ENCODE assay signal across 8 cellular contexts in the genomic region with DNA sequence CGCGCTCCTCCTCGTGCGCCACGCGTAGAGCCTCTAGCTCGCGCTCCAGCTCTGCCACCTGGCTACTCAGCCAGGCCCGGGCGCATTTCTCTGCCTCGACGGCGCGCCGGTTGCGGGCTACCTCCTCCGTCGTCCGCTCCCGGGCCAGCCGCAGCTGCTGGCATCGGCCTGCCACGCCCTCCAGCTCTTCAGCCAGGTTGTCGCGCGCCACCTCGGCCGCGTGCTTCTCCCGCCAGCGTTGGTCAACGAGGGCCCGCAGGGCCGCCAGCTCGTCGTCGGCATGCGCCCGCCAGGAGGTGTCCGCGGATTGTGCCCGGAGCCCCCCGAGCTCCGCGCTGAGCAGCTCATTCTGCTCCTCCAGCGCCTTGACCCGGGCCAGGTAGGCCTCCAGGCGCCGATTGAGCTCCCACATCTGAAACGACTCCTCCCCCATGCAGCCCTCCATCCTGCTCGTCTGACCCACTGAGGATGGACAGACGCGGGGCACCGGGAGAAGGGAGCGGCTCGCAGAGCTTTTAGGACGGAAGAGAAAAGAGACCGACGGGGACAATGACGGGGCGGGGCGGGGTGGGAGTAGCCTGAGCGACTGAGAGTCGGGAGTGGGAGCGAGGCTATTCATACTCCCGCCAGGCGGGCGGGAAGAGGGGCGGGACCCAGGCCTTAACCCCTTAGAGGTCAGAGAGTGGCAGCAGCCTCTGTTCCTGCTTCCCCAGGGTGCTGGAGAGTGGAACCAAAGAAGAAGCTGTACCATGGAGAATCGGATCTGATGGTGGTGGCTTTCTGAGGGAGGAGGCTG. TPM values are rescaled to one million over a fixed set of nuclear protein-coding genes. Genes with fewer than 3 reads are reported as not detected.
DNase-seq lines count a peak whose midpoint lies in the region; ATAC-seq and TF ChIP-seq lines count a peak whose summit lies in the region.

A gene with protein sequence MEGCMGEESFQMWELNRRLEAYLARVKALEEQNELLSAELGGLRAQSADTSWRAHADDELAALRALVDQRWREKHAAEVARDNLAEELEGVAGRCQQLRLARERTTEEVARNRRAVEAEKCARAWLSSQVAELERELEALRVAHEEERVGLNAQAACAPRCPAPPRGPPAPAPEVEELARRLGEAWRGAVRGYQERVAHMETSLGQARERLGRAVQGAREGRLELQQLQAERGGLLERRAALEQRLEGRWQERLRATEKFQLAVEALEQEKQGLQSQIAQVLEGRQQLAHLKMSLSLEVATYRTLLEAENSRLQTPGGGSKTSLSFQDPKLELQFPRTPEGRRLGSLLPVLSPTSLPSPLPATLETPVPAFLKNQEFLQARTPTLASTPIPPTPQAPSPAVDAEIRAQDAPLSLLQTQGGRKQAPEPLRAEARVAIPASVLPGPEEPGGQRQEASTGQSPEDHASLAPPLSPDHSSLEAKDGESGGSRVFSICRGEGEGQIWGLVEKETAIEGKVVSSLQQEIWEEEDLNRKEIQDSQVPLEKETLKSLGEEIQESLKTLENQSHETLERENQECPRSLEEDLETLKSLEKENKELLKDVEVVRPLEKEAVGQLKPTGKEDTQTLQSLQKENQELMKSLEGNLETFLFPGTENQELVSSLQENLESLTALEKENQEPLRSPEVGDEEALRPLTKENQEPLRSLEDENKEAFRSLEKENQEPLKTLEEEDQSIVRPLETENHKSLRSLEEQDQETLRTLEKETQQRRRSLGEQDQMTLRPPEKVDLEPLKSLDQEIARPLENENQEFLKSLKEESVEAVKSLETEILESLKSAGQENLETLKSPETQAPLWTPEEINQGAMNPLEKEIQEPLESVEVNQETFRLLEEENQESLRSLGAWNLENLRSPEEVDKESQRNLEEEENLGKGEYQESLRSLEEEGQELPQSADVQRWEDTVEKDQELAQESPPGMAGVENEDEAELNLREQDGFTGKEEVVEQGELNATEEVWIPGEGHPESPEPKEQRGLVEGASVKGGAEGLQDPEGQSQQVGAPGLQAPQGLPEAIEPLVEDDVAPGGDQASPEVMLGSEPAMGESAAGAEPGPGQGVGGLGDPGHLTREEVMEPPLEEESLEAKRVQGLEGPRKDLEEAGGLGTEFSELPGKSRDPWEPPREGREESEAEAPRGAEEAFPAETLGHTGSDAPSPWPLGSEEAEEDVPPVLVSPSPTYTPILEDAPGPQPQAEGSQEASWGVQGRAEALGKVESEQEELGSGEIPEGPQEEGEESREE (N-terminal part only) (minus strand): TSS at position 588 of the 796 bp plus-strand sequence. CDS start 143 bp downstream, at position 445.

- DNase-seq in natural killer cell treated with Interleukin-12 subunit alpha and Interleukin-12 subunit beta and Interleukin-15 and Interleukin-18, amount 100 ng/mL, for 72 hours (ENCODE audit: low spot score) = peak; percentile 44
- DNase-seq in natural killer cell = no peak
- DNase-seq in adipocyte (ENCODE audit: low read depth) = peak; percentile 78
- DNase-seq in right cardiac atrium = peak; percentile 87 to 94 (median 91)
- DNase-seq in pulmonary artery endothelial cell (ENCODE audit: low read depth, low spot score) = no peak
- no peak for DNase-seq in dedifferentiated amniotic fluid mesenchymal stem cell (ENCODE audit: extremely low spot score)
- DNase-seq in inferior parietal cortex (ENCODE audit: extremely low spot score) = no peak

- TF ChIP-seq CTCF in natural killer cell (IDR thresholded peaks at IDR 0.05) = no peak

- peak within 1 kb of the TSS in 1 of 2 donors; percentile 21 for H3K27ac Mint-ChIP-seq in natural killer cell treated with Interleukin-12 subunit alpha and Interleukin-12 subunit beta and Interleukin-15 and Interleukin-18, amount 100 ng/mL, for 72 hours
- H3K27ac Mint-ChIP-seq in natural killer cell = no peak within 1 kb of the TSS

- H3K9me3 Mint-ChIP-seq in natural killer cell treated with Interleukin-12 subunit alpha and Interleukin-12 subunit beta and Interleukin-15 and Interleukin-18, amount 100 ng/mL, for 72 hours = no peaks in the 10 kb centered on the region
- H3K9me3 Mint-ChIP-seq in natural killer cell = no peaks in the 10 kb centered on the region

- intact Hi-C loops in natural killer cell (cut with micrococcal nuclease) = loop anchor here (5.0 kb wide), 1 partner anchor 50 kb away; no protein-coding TSS in a partner anchor
- intact Hi-C loops in right cardiac atrium (cut with DNase I) = loop anchor here in 1 of 4 donors (2.0 kb wide), 1 partner anchor 16 kb away; no protein-coding TSS in a partner anchor

- peaks cover 55 to 67% of the 10 kb centered on the region in 2 donors for H3K27me3 Mint-ChIP-seq in natural killer cell treated with Interleukin-12 subunit alpha and Interleukin-12 subunit beta and Interleukin-15 and Interleukin-18, amount 100 ng/mL, for 72 hours
- peaks cover 52 to 56% of the 10 kb centered on the region in 2 donors for H3K27me3 Mint-ChIP-seq in natural killer cell (ENCODE audit: low read depth in 2 of 2)

- H3K27me3 ChIP-seq in adipocyte (replicated peaks; ENCODE audit: control insufficient read depth, insufficient read depth, low read length) (peaks cover 4% of the 10 kb centered on the region), right cardiac atrium (ENCODE audit: control insufficient read depth, insufficient read depth) (no peaks in the 10 kb centered on the region)

- ATAC-seq in natural killer cell treated with Interleukin-12 subunit alpha and Interleukin-12 subunit beta and Interleukin-15 and Interleukin-18, amount 100 ng/mL, for 72 hours = no peak
- ATAC-seq in natural killer cell (no peak), right cardiac atrium (peak; percentile 89 to 92), GM18858 (IDR thresholded peaks at IDR 0.05; ENCODE audit: unreplicated experiment) (no peak)

- H3K36me3 ChIP-seq in adipocyte (ENCODE audit: control insufficient read depth, insufficient read depth, low read length, severe bottlenecking) = no peaks in the 10 kb centered on the region

- peak within 1 kb of the TSS; percentile 36 for H3K9ac ChIP-seq in adipocyte (ENCODE audit: low read length)

- H3K4me3 ChIP-seq in adipocyte (ENCODE audit: low read length) = peak within 1 kb of the TSS; percentile 54
- peak within 1 kb of the TSS; percentile 66 for H3K4me3 ChIP-seq in right cardiac atrium (ENCODE audit: low read length)

- H3K4me1 ChIP-seq in adipocyte (ENCODE audit: control insufficient read depth, insufficient read depth, low read length) (peaks cover 6% of the 10 kb centered on the region), right cardiac atrium (ENCODE audit: control insufficient read depth, insufficient read depth, low read length) (peaks cover 9% of the 10 kb centered on the region)

- H3K9me3 ChIP-seq in adipocyte (ENCODE audit: control insufficient read depth, low read length) = no peaks in the 10 kb centered on the region
- no peaks in the 10 kb centered on the region for H3K9me3 ChIP-seq in right cardiac atrium (ENCODE audit: control insufficient read depth, low read length)

- under 1% methylated on average over 70 of the region's 70 CpGs for WGBS in right cardiac atrium

- no peaks in the 10 kb centered on the region for H3K36me3 Mint-ChIP-seq in natural killer cell treated with Interleukin-12 subunit alpha and Interleukin-12 subunit beta and Interleukin-15 and Interleukin-18, amount 100 ng/mL, for 72 hours
- H3K36me3 Mint-ChIP-seq in natural killer cell = no peaks in the 10 kb centered on the region

- H3K27ac ChIP-seq in right cardiac atrium (ENCODE audit: low read length) = peak within 1 kb of the TSS; percentile 84

- H3K4me1 Mint-ChIP-seq in natural killer cell treated with Interleukin-12 subunit alpha and Interleukin-12 subunit beta and Interleukin-15 and Interleukin-18, amount 100 ng/mL, for 72 hours (ENCODE audit: low read depth in 2 of 2) = peaks cover 5 to 15% of the 10 kb centered on the region in 2 donors
- peaks cover 5 to 17% of the 10 kb centered on the region in 2 donors for H3K4me1 Mint-ChIP-seq in natural killer cell

- H3K4me3 Mint-ChIP-seq in natural killer cell treated with Interleukin-12 subunit alpha and Interleukin-12 subunit beta and Interleukin-15 and Interleukin-18, amount 100 ng/mL, for 72 hours = no peak within 1 kb of the TSS
- H3K4me3 Mint-ChIP-seq in natural killer cell = no peak within 1 kb of the TSS

RNA-seq across cellular contexts. Expression of the gene that starts here (rescaled TPM):
- not detected for total RNA-seq in natural killer cell treated with Interleukin-12 subunit alpha and Interleukin-12 subunit beta and Interleukin-15 and Interleukin-18, amount 100 ng/mL, for 72 hours
- total RNA-seq in natural killer cell (not detected), right cardiac atrium (100 to 1,000 TPM; 146 to 282 (median 170) TPM), pulmonary artery endothelial cell (285 and 293 TPM in 2 replicates)
- polyA plus RNA-seq in right cardiac atrium = 257 TPM

Comparison
In these comparisons a context has a peak if more than half of its experiments do, and no peak if none do; other contexts are left out.
1. RNA of the gene that starts here (total RNA-seq): 285 to 293 TPM in pulmonary artery endothelial cell and 146 to 282 TPM in right cardiac atrium; not detected in natural killer cell treated with Interleukin-12 subunit alpha and Interleukin-12 subunit beta and Interleukin-15 and Interleukin-18, amount 100 ng/mL, for 72 hours and not detected in natural killer cell; every median in the first group is over 100 times any median in the second.
2. Peak in DNase-seq in natural killer cell treated with Interleukin-12 subunit alpha and Interleukin-12 subunit beta and Interleukin-15 and Interleukin-18, amount 100 ng/mL, for 72 hours; RNA of the gene not detected or under 1 TPM.
3. ATAC-seq: peak in right cardiac atrium (2 of 2); none in natural killer cell treated with Interleukin-12 subunit alpha and Interleukin-12 subunit beta and Interleukin-15 and Interleukin-18, amount 100 ng/mL, for 72 hours (0 of 2), natural killer cell (0 of 3) and GM18858 (single experiment).
4. DNase-seq: peak in adipocyte (single experiment) and right cardiac atrium (3 of 3); none in natural killer cell (single experiment), pulmonary artery endothelial cell (single experiment), dedifferentiated amniotic fluid mesenchymal stem cell (single experiment) and inferior parietal cortex (single experiment).